21 cellular contexts compared by ENCODE assay signal in genomic region chr6:159494633-159495023, GRCh38.
DNase-seq lines count a peak whose midpoint lies in the region; ATAC-seq, FAIRE-seq and TF ChIP-seq lines count a peak whose summit lies in the region.
"Had no signal": no experiment of that assay in that cellular context is flagged by ENCODE, and none has a peak within 500 bp of the region (broad histone marks: within the 10 kb centered on the region; RNA-seq: fewer than 3 reads in every experiment).

No MANE protein-coding gene starts in this region.

- TF ChIP-seq CTCF in right atrium auricular region (IDR thresholded peaks at IDR 0.05), result no peak
- TF ChIP-seq CTCF in epithelial cell of proximal tubule (conservative IDR thresholded peaks at IDR 0.05; ENCODE audit: low read depth, low read length), result no peak

- H3K4me3 ChIP-seq in right atrium auricular region (no peak overlapping the region), epithelial cell of proximal tubule (ENCODE audit: low read depth, low read length) (no peak overlapping the region), rectal smooth muscle tissue (ENCODE audit: low read length) (no peak overlapping the region)
- H3K4me3 ChIP-seq: PC-9 had no signal

- H3K9me3 ChIP-seq in right atrium auricular region, result peaks cover 0 to 13% of the 10 kb centered on the region in 2 donors

- no peaks in the 10 kb centered on the region for H3K36me3 ChIP-seq in right atrium auricular region
- H3K36me3 ChIP-seq in rectal smooth muscle tissue (ENCODE audit: control insufficient read depth, insufficient read depth, low read length), result no peaks in the 10 kb centered on the region

- H3K27ac ChIP-seq in right atrium auricular region (no peak overlapping the region), rectal smooth muscle tissue (ENCODE audit: low read depth, low read length) (peak overlapping the region; percentile 20)
- H3K27ac ChIP-seq: KMS-11, PC-9, RWPE1 had no signal

- H3K27me3 ChIP-seq in right atrium auricular region (no peaks in the 10 kb centered on the region), rectal smooth muscle tissue (ENCODE audit: control insufficient read depth, insufficient read depth, low read length) (no peaks in the 10 kb centered on the region)

- no peak for FAIRE-seq in urothelium cell line (lab: Jason Lieb, UNC)
- FAIRE-seq: D721Med, H54 had no signal

- DNase-seq in Right ventricle myocardium inferior (ENCODE audit: missing footprints), result no peak
- DNase-seq in right atrium auricular region (ENCODE audit: low spot score), result no peak
- peak; percentile 13 for DNase-seq in epithelial cell of proximal tubule (ENCODE audit: low read depth)
- DNase-seq in left ventricle myocardium superior, result no peak
- no peak for DNase-seq in urothelium cell line (ENCODE audit: low spot score)
- no peak for DNase-seq in T-helper 2 cell
- DNase-seq in activated CD4-positive, alpha-beta T cell treated with anti-CD3 and anti-CD28 coated beads for 4 hours, result no peak
- DNase-seq: 8988T; MM.1S; NCI-H2029; NCI-H446 treated with DMSO at 0.1 percent for 48 hours; NCI-H526; NCI-H82; NK-92 treated with Interleukin-12 subunit alpha and Interleukin-12 subunit beta, amount 100 ng/mL, for 24 hours; PC-9; SIG-M5 had no signal

- H3K9ac ChIP-seq in rectal smooth muscle tissue (ENCODE audit: low read length), result no peak overlapping the region
- H3K9ac ChIP-seq: KMS-11 had no signal

- peak; percentile 30 for ATAC-seq in Right ventricle myocardium inferior
- peak; percentile 61 for ATAC-seq in left ventricle myocardium superior

- intact Hi-C loops in Right ventricle myocardium inferior (cut with DNase I), result no loop called here
- intact Hi-C loops in left ventricle myocardium superior (cut with micrococcal nuclease), result no loop called here

- H3K4me1 ChIP-seq in right atrium auricular region (no peaks in the 10 kb centered on the region), rectal smooth muscle tissue (ENCODE audit: control insufficient read depth, insufficient read depth, low read length) (peaks cover 3% of the 10 kb centered on the region)
